In the genomic region with DNA sequence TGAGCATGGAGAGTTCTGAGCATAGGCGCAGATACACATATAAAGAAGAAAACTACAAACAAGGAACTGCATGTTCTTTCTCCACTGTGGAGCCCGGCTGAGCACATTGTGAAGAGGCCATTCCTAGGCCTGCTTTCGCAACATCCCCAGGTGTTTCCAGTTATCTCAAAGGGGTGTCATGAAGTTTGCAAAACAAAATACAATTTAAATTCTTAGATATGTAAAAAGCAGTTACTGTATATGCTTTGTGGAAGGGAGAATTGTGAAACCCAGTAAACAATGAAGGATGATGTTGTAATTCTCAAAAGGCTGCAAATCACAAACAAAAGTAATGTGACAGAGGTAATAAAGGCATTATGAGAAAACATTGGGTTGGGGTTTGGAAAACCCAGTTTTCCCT, we compare ENCODE assay signal across 27 cellular contexts.
A peak's percentile ranks its signal among the peaks of the same experiment; 100 is the strongest.
DNase-seq lines count a peak whose midpoint lies in the region; ATAC-seq and TF ChIP-seq lines count a peak whose summit lies in the region.
"Had no signal": no experiment of that assay in that cellular context is flagged by ENCODE, and none has a peak within 500 bp of the region (broad histone marks: within the 10 kb centered on the region; RNA-seq: fewer than 3 reads in every experiment).

No MANE protein-coding gene starts in this region.

- no peaks in the 10 kb centered on the region for H3K9me3 ChIP-seq in SJSA1 (replicated peaks)
- H3K9me3 ChIP-seq: adrenal gland; BLaER1 treated with 17β-estradiol and CSF1 and Interleukin-3, amounts not matched to agents 10 nM and 100 nM; SK-N-SH had no signal

- DNase-seq in H7 (peak; percentile 49), SJSA1 (ENCODE audit: low read depth in 1 of 2, low spot score in 2 of 2) (no peak), fibroblast of villous mesenchyme (ENCODE audit: low read depth) (peak; percentile 74), sciatic nerve (ENCODE audit: low spot score) (no peak), NCI-H82 treated with DMSO at 0.1 percent for 48 hours (lab: John Stamatoyannopoulos, UW; ENCODE audit: unreplicated experiment) (no peak), DMS53 (lab: John Stamatoyannopoulos, UW) (no peak), NCI-H146 treated with DMSO at 0.1 percent for 48 hours (lab: John Stamatoyannopoulos, UW; ENCODE audit: unreplicated experiment) (no peak)
- DNase-seq in stimulated activated naive CD4-positive, alpha-beta T cell treated with Interleukin-2 at 50 U/mL for 16 hours (lab: John Stamatoyannopoulos, UW): no peak
- DNase-seq: ACHN; activated CD4-positive, alpha-beta T cell treated with anti-CD3 and anti-CD28 coated beads, Interleukin-2, amount 10 ng/mL, durations not matched to agents 24 days and 14 days; activated T-cell treated with anti-CD3 and anti-CD28 coated beads, Interleukin-2, amount 50 U/mL, for 4 hours; adrenal gland; brain microvascular endothelial cell; COR-L47; effector CD4-positive, alpha-beta T cell; erythroblast; KG1; kidney glomerular epithelial cell; naive B cell; NCI-H1436; NCI-H526 treated with DMSO at 0.1 percent for 48 hours; occipital lobe; SK-N-SH; small intestine; stimulated activated CD4-positive, alpha-beta T cell treated with anti-CD3 and anti-CD28 coated beads, Interleukin-2, amount 100 ng/mL, for 24 hours; T-helper 17 cell had no signal

- no peaks in the 10 kb centered on the region; the same call in 1 of the 2 replicates for H3K27me3 ChIP-seq in H7 (ENCODE audit: control insufficient read depth, insufficient read depth, low read length)
- H3K27me3 ChIP-seq in SJSA1 (replicated peaks): no peaks in the 10 kb centered on the region
- H3K27me3 ChIP-seq: adrenal gland; BLaER1 treated with 17β-estradiol and CSF1 and Interleukin-3, amounts not matched to agents 10 nM and 100 nM; brain microvascular endothelial cell had no signal

- peak overlapping the region; percentile 13; the same call in 1 of the 2 replicates for H3K27ac ChIP-seq in SJSA1
- H3K27ac ChIP-seq: adrenal gland, brain microvascular endothelial cell had no signal

- no peak overlapping the region for H3K4me3 ChIP-seq in H7 (ENCODE audit: insufficient read depth, low read depth, low read length)
- H3K4me3 ChIP-seq in SJSA1: no peak overlapping the region
- no peak overlapping the region for H3K4me3 ChIP-seq in fibroblast of villous mesenchyme (ENCODE audit: low read depth, low read length)
- H3K4me3 ChIP-seq: adrenal gland; BLaER1 treated with 17β-estradiol and CSF1 and Interleukin-3, amounts not matched to agents 10 nM and 100 nM had no signal

- peak; percentile 77 for ATAC-seq in sciatic nerve
- ATAC-seq: activated T-cell treated with anti-CD3 and anti-CD28 coated beads, Interleukin-2, amount 50 U/mL, for 4 hours; T-helper 17 cell had no signal

- TF ChIP-seq CTCF in fibroblast of villous mesenchyme (IDR thresholded peaks at IDR 0.05; ENCODE audit: insufficient read depth, low read depth, low read length): no peak

- H3K36me3 ChIP-seq in H7 (replicated peaks; ENCODE audit: control insufficient read depth, insufficient read depth, low read length): no peaks in the 10 kb centered on the region
- no peaks in the 10 kb centered on the region for H3K36me3 ChIP-seq in SJSA1
- H3K36me3 ChIP-seq: adrenal gland; BLaER1 treated with 17β-estradiol and CSF1 and Interleukin-3, amounts not matched to agents 10 nM and 100 nM; brain microvascular endothelial cell had no signal

- peaks cover 4% of the 10 kb centered on the region for H3K4me1 ChIP-seq in SJSA1 (replicated peaks)
- H3K4me1 ChIP-seq: adrenal gland had no signal

- intact Hi-C loops in sciatic nerve (cut with DNase I): no loop called here

Comparison
In these comparisons a context has a peak if more than half of its experiments do, and no peak if none do; other contexts are left out.
1. DNase-seq: peak in H7 (single experiment) and fibroblast of villous mesenchyme (single experiment); none in SJSA1 (0 of 2), sciatic nerve (single experiment), stimulated activated naive CD4-positive, alpha-beta T cell treated with Interleukin-2 at 50 U/mL for 16 hours (single experiment), NCI-H82 treated with DMSO at 0.1 percent for 48 hours (single experiment), DMS53 (single experiment) and NCI-H146 treated with DMSO at 0.1 percent for 48 hours (single experiment).